1 cellular context compared by ENCODE assay signal in the genomic region with DNA sequence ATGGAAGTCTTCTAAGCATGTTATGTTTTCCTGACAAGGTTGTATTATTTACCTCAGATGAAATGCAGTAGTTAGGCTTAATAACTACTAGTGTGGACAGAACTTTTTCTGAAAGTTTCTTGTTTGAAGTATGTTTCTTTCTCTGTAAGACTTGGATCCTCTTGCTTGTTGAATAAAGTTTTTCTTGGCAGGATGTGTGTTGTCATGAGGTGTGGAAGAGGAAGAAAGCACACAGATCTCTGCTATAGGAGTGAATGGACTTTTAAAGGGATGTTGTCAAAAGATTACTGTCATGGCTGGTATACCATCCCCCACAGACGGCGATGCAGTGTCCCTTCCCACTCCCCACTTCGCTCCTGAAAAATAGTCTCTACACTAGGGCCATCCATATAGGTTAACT.
TF ChIP-seq lines count a peak whose summit lies in the region.

No MANE protein-coding gene starts in this region.

TF ChIP-seq in GM23338, 12 proteins besides CTCF, POLR2A, EP300 and RAD21 (continued from another document):
- TF ChIP-seq, protein P1, sequence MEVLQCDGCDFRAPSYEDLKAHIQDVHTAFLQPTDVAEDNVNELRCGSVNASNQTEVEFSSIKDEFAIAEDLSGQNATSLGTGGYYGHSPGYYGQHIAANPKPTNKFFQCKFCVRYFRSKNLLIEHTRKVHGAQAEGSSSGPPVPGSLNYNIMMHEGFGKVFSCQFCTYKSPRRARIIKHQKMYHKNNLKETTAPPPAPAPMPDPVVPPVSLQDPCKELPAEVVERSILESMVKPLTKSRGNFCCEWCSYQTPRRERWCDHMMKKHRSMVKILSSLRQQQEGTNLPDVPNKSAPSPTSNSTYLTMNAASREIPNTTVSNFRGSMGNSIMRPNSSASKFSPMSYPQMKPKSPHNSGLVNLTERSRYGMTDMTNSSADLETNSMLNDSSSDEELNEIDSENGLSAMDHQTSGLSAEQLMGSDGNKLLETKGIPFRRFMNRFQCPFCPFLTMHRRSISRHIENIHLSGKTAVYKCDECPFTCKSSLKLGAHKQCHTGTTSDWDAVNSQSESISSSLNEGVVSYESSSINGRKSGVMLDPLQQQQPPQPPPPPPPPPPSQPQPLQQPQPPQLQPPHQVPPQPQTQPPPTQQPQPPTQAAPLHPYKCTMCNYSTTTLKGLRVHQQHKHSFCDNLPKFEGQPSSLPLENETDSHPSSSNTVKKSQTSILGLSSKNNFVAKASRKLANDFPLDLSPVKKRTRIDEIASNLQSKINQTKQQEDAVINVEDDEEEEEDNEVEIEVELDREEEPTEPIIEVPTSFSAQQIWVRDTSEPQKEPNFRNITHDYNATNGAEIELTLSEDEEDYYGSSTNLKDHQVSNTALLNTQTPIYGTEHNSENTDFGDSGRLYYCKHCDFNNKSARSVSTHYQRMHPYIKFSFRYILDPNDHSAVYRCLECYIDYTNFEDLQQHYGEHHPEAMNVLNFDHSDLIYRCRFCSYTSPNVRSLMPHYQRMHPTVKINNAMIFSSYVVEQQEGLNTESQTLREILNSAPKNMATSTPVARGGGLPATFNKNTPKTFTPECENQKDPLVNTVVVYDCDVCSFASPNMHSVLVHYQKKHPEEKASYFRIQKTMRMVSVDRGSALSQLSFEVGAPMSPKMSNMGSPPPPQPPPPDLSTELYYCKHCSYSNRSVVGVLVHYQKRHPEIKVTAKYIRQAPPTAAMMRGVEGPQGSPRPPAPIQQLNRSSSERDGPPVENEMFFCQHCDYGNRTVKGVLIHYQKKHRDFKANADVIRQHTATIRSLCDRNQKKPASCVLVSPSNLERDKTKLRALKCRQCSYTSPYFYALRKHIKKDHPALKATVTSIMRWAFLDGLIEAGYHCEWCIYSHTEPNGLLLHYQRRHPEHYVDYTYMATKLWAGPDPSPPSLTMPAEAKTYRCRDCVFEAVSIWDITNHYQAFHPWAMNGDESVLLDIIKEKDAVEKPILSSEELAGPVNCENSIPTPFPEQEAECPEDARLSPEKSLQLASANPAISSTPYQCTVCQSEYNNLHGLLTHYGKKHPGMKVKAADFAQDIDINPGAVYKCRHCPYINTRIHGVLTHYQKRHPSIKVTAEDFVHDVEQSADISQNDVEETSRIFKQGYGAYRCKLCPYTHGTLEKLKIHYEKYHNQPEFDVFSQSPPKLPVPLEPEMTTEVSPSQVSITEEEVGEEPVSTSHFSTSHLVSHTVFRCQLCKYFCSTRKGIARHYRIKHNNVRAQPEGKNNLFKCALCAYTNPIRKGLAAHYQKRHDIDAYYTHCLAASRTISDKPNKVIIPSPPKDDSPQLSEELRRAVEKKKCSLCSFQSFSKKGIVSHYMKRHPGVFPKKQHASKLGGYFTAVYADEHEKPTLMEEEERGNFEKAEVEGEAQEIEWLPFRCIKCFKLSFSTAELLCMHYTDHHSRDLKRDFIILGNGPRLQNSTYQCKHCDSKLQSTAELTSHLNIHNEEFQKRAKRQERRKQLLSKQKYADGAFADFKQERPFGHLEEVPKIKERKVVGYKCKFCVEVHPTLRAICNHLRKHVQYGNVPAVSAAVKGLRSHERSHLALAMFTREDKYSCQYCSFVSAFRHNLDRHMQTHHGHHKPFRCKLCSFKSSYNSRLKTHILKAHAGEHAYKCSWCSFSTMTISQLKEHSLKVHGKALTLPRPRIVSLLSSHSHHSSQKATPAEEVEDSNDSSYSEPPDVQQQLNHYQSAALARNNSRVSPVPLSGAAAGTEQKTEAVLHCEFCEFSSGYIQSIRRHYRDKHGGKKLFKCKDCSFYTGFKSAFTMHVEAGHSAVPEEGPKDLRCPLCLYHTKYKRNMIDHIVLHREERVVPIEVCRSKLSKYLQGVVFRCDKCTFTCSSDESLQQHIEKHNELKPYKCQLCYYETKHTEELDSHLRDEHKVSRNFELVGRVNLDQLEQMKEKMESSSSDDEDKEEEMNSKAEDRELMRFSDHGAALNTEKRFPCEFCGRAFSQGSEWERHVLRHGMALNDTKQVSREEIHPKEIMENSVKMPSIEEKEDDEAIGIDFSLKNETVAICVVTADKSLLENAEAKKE (CRISPR knock-in tag; IDR thresholded peaks at IDR 0.05) = no peak
- TF ChIP-seq EZH2 (IDR thresholded peaks at IDR 0.05; ENCODE audit: low read depth, unreplicated experiment) (no peak), POLR2AphosphoS5 (IDR thresholded peaks at IDR 0.05; ENCODE audit: low read depth) (no peak)
- TF ChIP-seq, protein P2, sequence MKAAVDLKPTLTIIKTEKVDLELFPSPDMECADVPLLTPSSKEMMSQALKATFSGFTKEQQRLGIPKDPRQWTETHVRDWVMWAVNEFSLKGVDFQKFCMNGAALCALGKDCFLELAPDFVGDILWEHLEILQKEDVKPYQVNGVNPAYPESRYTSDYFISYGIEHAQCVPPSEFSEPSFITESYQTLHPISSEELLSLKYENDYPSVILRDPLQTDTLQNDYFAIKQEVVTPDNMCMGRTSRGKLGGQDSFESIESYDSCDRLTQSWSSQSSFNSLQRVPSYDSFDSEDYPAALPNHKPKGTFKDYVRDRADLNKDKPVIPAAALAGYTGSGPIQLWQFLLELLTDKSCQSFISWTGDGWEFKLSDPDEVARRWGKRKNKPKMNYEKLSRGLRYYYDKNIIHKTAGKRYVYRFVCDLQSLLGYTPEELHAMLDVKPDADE (IDR thresholded peaks at IDR 0.05) = no peak
